27 cellular contexts compared by ENCODE assay signal in the genomic region with DNA sequence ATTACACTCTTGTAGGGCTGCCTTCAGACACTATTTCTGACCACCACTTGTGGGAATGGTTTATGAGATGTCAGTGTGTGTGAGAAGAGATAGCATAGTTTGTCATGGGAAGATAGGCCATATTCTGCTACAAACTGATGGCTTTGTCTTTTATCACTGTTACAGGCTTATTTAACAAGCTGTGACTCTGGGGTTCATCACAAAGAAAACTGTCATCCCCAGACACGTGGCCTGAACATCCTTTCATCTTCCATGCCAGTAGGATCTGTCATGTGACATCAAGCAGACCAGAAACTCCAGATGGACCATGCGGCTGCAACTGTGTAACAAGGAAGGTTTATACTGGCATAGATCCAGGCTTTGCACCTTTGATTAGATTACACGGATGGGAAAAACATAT.
DNase-seq lines count a peak whose midpoint lies in the region; ATAC-seq and TF ChIP-seq lines count a peak whose summit lies in the region.
"Had no signal": no experiment of that assay in that cellular context is flagged by ENCODE, and none has a peak within 500 bp of the region (broad histone marks: within the 10 kb centered on the region; RNA-seq: fewer than 3 reads in every experiment).

No MANE protein-coding gene starts in this region.

- H2AFZ ChIP-seq in PC-3 (ENCODE audit: low read length): no peak overlapping the region

- H4K20me1 ChIP-seq in PC-3 (ENCODE audit: low read length): no peaks in the 10 kb centered on the region

- H3K9me3 ChIP-seq in BE2C (no peaks in the 10 kb centered on the region), PC-3 (ENCODE audit: low read length) (no peaks in the 10 kb centered on the region), ascending aorta (no peaks in the 10 kb centered on the region)
- H3K9me3 ChIP-seq: body of pancreas, MG63, SJCRH30 had no signal

- POLR2A ChIA-PET in PC-3 (lab: Charles Lee; ENCODE audit: unreplicated experiment): no interaction called here

- H3K36me3 ChIP-seq in BE2C (no peaks in the 10 kb centered on the region), PC-3 (ENCODE audit: low read depth, low read length) (no peaks in the 10 kb centered on the region), ascending aorta (no peaks in the 10 kb centered on the region)
- H3K36me3 ChIP-seq: MG63, SJCRH30, WERI-Rb-1 had no signal

- peak; percentile 5 for DNase-seq in BE2C
- peak; percentile 10 for DNase-seq in COLO668 (lab: John Stamatoyannopoulos, UW; ENCODE audit: unreplicated experiment)
- peak; percentile 13 for DNase-seq in NCI-H345 treated with DMSO at 0.1 percent for 48 hours (lab: John Stamatoyannopoulos, UW; ENCODE audit: unreplicated experiment)
- peak; percentile 1 for DNase-seq in epithelial cell of esophagus (ENCODE audit: low read depth)
- no peak for DNase-seq in PC-3
- DNase-seq in ascending aorta (ENCODE audit: low spot score in 2 of 2): no peak
- DNase-seq in kidney tubule cell (ENCODE audit: low spot score): no peak
- DNase-seq: activated CD4-positive, alpha-beta T cell treated with anti-CD3 and anti-CD28 coated beads for 4 hours; activated CD8-positive, alpha-beta T cell treated with anti-CD3 and anti-CD28 coated beads, Interleukin-2, amount 10 ng/mL, durations not matched to agents 7 days and 5 days; activated naive CD4-positive, alpha-beta T cell treated with anti-CD3 and anti-CD28 coated beads for 36 hours; body of pancreas; EL; foreskin melanocyte; kidney glomerular epithelial cell; mammary epithelial cell; MG63; NCI-H1105 treated with DMSO at 0.1 percent for 48 hours; NCI-H2029 treated with DMSO at 0.1 percent for 48 hours; SJCRH30; stimulated activated naive B cell treated with anti-CD40 and anti-IgM and Interleukin-4, amounts not matched to agents 10 μg/mL and 1 μg/mL and 100 μg/mL, for 72 hours; T-cell; WERI-Rb-1 had no signal

- no peaks in the 10 kb centered on the region for H3K9me2 ChIP-seq in PC-3 (replicated peaks; ENCODE audit: low read length)

- H3K27me3 ChIP-seq in BE2C: no peaks in the 10 kb centered on the region
- H3K27me3 ChIP-seq in PC-3 (ENCODE audit: low read length): peaks cover 11% of the 10 kb centered on the region; the same call in 1 of the 2 replicates
- H3K27me3 ChIP-seq in ascending aorta: no peaks in the 10 kb centered on the region
- H3K27me3 ChIP-seq: body of pancreas, dorsolateral prefrontal cortex, MG63, SJCRH30 had no signal

- H3K79me2 ChIP-seq in PC-3 (ENCODE audit: low read length): no peaks in the 10 kb centered on the region

- no peak overlapping the region for H3K4me2 ChIP-seq in PC-3 (ENCODE audit: low read length)
- H3K4me2 ChIP-seq: KMS-11 had no signal

- CTCF ChIA-PET in PC-3 (lab: Charles Lee): no interaction called here

- TF ChIP-seq CTCF in BE2C (IDR thresholded peaks at IDR 0.05; ENCODE audit: low read depth, low read length) (no peak), epithelial cell of esophagus (IDR thresholded peaks at IDR 0.05; ENCODE audit: insufficient read depth, low read depth, low read length, missing control alignments) (no peak), PC-3 (conservative IDR thresholded peaks at IDR 0.05; ENCODE audit: low read depth, low read length) (no peak), ascending aorta (IDR thresholded peaks at IDR 0.05) (no peak)

- ATAC-seq in PC-3: no peak
- ATAC-seq: activated CD8-positive, alpha-beta T cell treated with anti-CD3 and anti-CD28 coated beads, Interleukin-2, amount 10 ng/mL, durations not matched to agents 7 days and 5 days; body of pancreas; GM12878; natural killer cell treated with Interleukin-12 subunit alpha and Interleukin-12 subunit beta and Interleukin-15 and Interleukin-18, amount 100 ng/mL, for 72 hours; stimulated activated naive B cell treated with anti-CD40 and anti-IgM and Interleukin-4, amounts not matched to agents 10 μg/mL and 1 μg/mL and 100 μg/mL, for 72 hours; T-cell had no signal

- intact Hi-C loops in PC-3 (cut with micrococcal nuclease) (no loop called here), ascending aorta (cut with DNase I) (no loop called here)

- H3K27ac ChIP-seq in PC-3 (ENCODE audit: low read length) (no peak overlapping the region), ascending aorta (no peak overlapping the region)
- H3K27ac ChIP-seq: body of pancreas, KMS-11, SJCRH30, skin epidermis, WERI-Rb-1 had no signal

- H3F3A ChIP-seq in PC-3 (ENCODE audit: low read length, unreplicated experiment): no peaks in the 10 kb centered on the region

- H3K4me3 ChIP-seq in BE2C (ENCODE audit: low read depth, low read length) (no peak overlapping the region), epithelial cell of esophagus (ENCODE audit: low read length) (no peak overlapping the region), PC-3 (ENCODE audit: low read length) (no peak overlapping the region), ascending aorta (no peak overlapping the region)
- H3K4me3 ChIP-seq: body of pancreas, dorsolateral prefrontal cortex, GM12878, MG63, SJCRH30, skin epidermis had no signal

- BruUV-seq in PC-3 (replicated peaks; lab: Mats Ljungman, UMichigan): no TSS peak

- H3K4me1 ChIP-seq in BE2C (no peaks in the 10 kb centered on the region), PC-3 (ENCODE audit: insufficient read depth, low read length) (no peaks in the 10 kb centered on the region), ascending aorta (no peaks in the 10 kb centered on the region)
- H3K4me1 ChIP-seq: body of pancreas, SJCRH30 had no signal

- H3K9ac ChIP-seq in PC-3 (ENCODE audit: low read length): no peak overlapping the region
- H3K9ac ChIP-seq: KMS-11 had no signal

Comparison
In these comparisons a context has a peak if more than half of its experiments do, and no peak if none do; other contexts are left out.
1. DNase-seq: peak in BE2C (single experiment), COLO668 (single experiment), NCI-H345 treated with DMSO at 0.1 percent for 48 hours (single experiment) and epithelial cell of esophagus (single experiment); none in PC-3 (single experiment), ascending aorta (0 of 2) and kidney tubule cell (single experiment).